25 cellular contexts compared by ENCODE assay signal in genomic region chr11:70129051-70129592, GRCh38. TPM values are rescaled to one million over a fixed set of nuclear protein-coding genes. Genes with fewer than 3 reads are reported as not detected.
A peak's percentile ranks its signal among the peaks of the same experiment; 100 is the strongest.
DNase-seq lines count a peak whose midpoint lies in the region; ATAC-seq and TF ChIP-seq lines count a peak whose summit lies in the region.
"Had no signal": no experiment of that assay in that cellular context is flagged by ENCODE, and none has a peak within 500 bp of the region (broad histone marks: within the 10 kb centered on the region; RNA-seq: fewer than 3 reads in every experiment).

No MANE protein-coding gene starts in this region.

- no peak overlapping the region for H2BK120ac ChIP-seq in H9 (ENCODE audit: low read depth, low read length, poor library complexity, severe bottlenecking)

- H3K9me3 ChIP-seq in H9 (ENCODE audit: control insufficient read depth, low read depth, low read length) = no peaks in the 10 kb centered on the region
- H3K9me3 ChIP-seq in upper lobe of right lung = no peaks in the 10 kb centered on the region

- no peaks in the 10 kb centered on the region for H3K79me1 ChIP-seq in H9 (ENCODE audit: insufficient read depth, low read depth, low read length, poor library complexity, severe bottlenecking)

- H3K9me3 Mint-ChIP-seq in H9 = no peaks in the 10 kb centered on the region; a peak in 1 of 5 replicates
- H3K9me3 Mint-ChIP-seq: activated naive CD4-positive, alpha-beta T cell treated with anti-CD3 and anti-CD28 coated beads, Interleukin-2, amount 50 U/mL, for 72 hours; activated T-helper 17 cell treated with anti-CD3 and anti-CD28 coated beads, Interleukin-2, amount 50 U/mL, for 72 hours had no signal

- no peak overlapping the region for H2AFZ ChIP-seq in H9 (ENCODE audit: low read length)

- H3K23ac ChIP-seq in H9 (ENCODE audit: insufficient read length, low read depth, low read length) = no peak overlapping the region

- no peak overlapping the region for H3K4me2 ChIP-seq in H9 (ENCODE audit: insufficient read depth, insufficient read length, low read length)
- H3K4me2 ChIP-seq: smooth muscle cell had no signal

- H4K5ac ChIP-seq in H9 (ENCODE audit: insufficient read length, low read depth, low read length) = no peak overlapping the region

- H3K56ac ChIP-seq in H9 (ENCODE audit: insufficient read length, low read depth, low read length) = no peak overlapping the region

- peaks cover 2% of the 10 kb centered on the region; the same call in 1 of the 2 replicates for H3K27me3 Mint-ChIP-seq in H9 (ENCODE audit: low read depth)
- H3K27me3 Mint-ChIP-seq: CD4-positive, alpha-beta memory T cell had no signal

- H3K4me3 Mint-ChIP-seq in H9 = no peak overlapping the region; a peak in 1 of 5 replicates
- H3K4me3 Mint-ChIP-seq: activated T-helper 17 cell treated with anti-CD3 and anti-CD28 coated beads, Interleukin-2, amount 50 U/mL, for 72 hours; CD4-positive, alpha-beta memory T cell had no signal

- H3K4me1 Mint-ChIP-seq in H9 = peaks cover 27 to 30% of the 10 kb centered on the region in 2 experiments
- H3K4me1 Mint-ChIP-seq: activated T-helper 17 cell treated with anti-CD3 and anti-CD28 coated beads, Interleukin-2, amount 50 U/mL, for 72 hours had no signal

- no peaks in the 10 kb centered on the region for H3K36me3 ChIP-seq in upper lobe of right lung

- H4K20me1 ChIP-seq in H9 (ENCODE audit: control insufficient read depth, insufficient read depth, insufficient read length) = no peaks in the 10 kb centered on the region

- H3K4me1 ChIP-seq in H9 (ENCODE audit: insufficient read depth, low read length) (peaks cover 7% of the 10 kb centered on the region; the same call in 1 of the 2 replicates), upper lobe of right lung (no peaks in the 10 kb centered on the region)

- no peak overlapping the region for H2BK20ac ChIP-seq in H9 (ENCODE audit: low read depth, low read length, poor library complexity, severe bottlenecking)

- H3K36me3 Mint-ChIP-seq in H9 (ENCODE audit: insufficient read depth in 1 of 3, low read depth in 3 of 3) = peaks cover 0 to 5% (median 0%) of the 10 kb centered on the region in 3 experiments; a peak in 2 of 7 replicates
- H3K36me3 Mint-ChIP-seq: activated naive CD4-positive, alpha-beta T cell treated with anti-CD3 and anti-CD28 coated beads, Interleukin-2, amount 50 U/mL, for 72 hours; CD4-positive, alpha-beta memory T cell had no signal

- H4K91ac ChIP-seq in H9 (ENCODE audit: insufficient read length, low read depth, low read length) = no peak overlapping the region

- no peak overlapping the region for H2BK12ac ChIP-seq in H9 (ENCODE audit: insufficient read length, low read depth, low read length)

- DNase-seq in H9 (no peak), OCI-M1 (lab: John Stamatoyannopoulos, UW) (peak; percentile 73), left lobe of liver (ENCODE audit: low spot score) (peak; percentile 86), upper lobe of right lung (peak; percentile 78), Ammon's horn (ENCODE audit: low spot score) (no peak), NCI-H2171 treated with DMSO at 0.1 percent for 48 hours (lab: John Stamatoyannopoulos, UW) (no peak)
- DNase-seq: activated CD4-positive, alpha-beta T cell treated with anti-CD3 and anti-CD28 coated beads, Interleukin-2, amount 50 U/mL, for 48 hours; activated CD8-positive, alpha-beta memory T cell treated with anti-CD3 and anti-CD28 coated beads, Interleukin-2, amount 50 U/mL, for 48 hours; anterior cingulate cortex; CD4-positive, alpha-beta memory T cell; central memory CD4-positive, alpha-beta T cell; dorsolateral prefrontal cortex; NCI-H1105; NCI-H2029; NCI-H2227 treated with DMSO at 0.1 percent for 48 hours; nucleus accumbens; stimulated activated CD4-positive, alpha-beta T cell treated with anti-CD3 and anti-CD28 coated beads, Interleukin-2, amount 100 ng/mL, for 24 hours had no signal

- TF ChIP-seq CTCF in H9 (conservative IDR thresholded peaks at IDR 0.05) (no peak), upper lobe of right lung (IDR thresholded peaks at IDR 0.05) (no peak)

- H2BK5ac ChIP-seq in H9 (ENCODE audit: insufficient read length, low read length) = no peak overlapping the region

- no peak overlapping the region for H3T11ph ChIP-seq in H9 (ENCODE audit: low read length)

- H3K14ac ChIP-seq in H9 (ENCODE audit: insufficient read depth, low read length) = peak overlapping the region; percentile 54

- H3K27ac ChIP-seq in H9 (ENCODE audit: insufficient read length, low read depth, low read length) = no peak overlapping the region
- H3K27ac ChIP-seq in upper lobe of right lung = no peak overlapping the region
- H3K27ac ChIP-seq: dorsolateral prefrontal cortex had no signal

- WGBS in H9 (ENCODE audit: extremely low coverage, insufficient read length, low lambda C conversion rate) = no CpG with 5 or more reads among the region's 17 CpGs

- intact Hi-C loops in upper lobe of right lung (cut with DNase I) = no loop called here

- H3K9ac ChIP-seq in H9 (ENCODE audit: extremely low read depth, insufficient read length, low read length) = no peak overlapping the region

- H2AK5ac ChIP-seq in H9 (ENCODE audit: insufficient read length, low read length) = no peak overlapping the region

- H3K27me3 ChIP-seq in H9 (ENCODE audit: insufficient read depth, low read length) = 0 out of 2 replicates have a peak, but pooled peaks cover 2% of the 10 kb centered on the region
- H3K27me3 ChIP-seq in upper lobe of right lung = no peaks in the 10 kb centered on the region
- H3K27me3 ChIP-seq: dorsolateral prefrontal cortex had no signal

- peak overlapping the region; percentile 35 to 89 (median 68); a peak in 3 of 7 replicates for H3K27ac Mint-ChIP-seq in H9
- H3K27ac Mint-ChIP-seq: activated naive CD4-positive, alpha-beta T cell treated with anti-CD3 and anti-CD28 coated beads, Interleukin-2, amount 50 U/mL, for 72 hours; activated T-helper 17 cell treated with anti-CD3 and anti-CD28 coated beads, Interleukin-2, amount 50 U/mL, for 72 hours; CD4-positive, alpha-beta memory T cell had no signal

- H3K4me3 ChIP-seq in upper lobe of right lung = no peak overlapping the region
- H3K4me3 ChIP-seq: dorsolateral prefrontal cortex, smooth muscle cell had no signal

- no peaks in the 10 kb centered on the region for H3K23me2 ChIP-seq in H9 (ENCODE audit: insufficient read length, low read depth, low read length, poor library complexity, severe bottlenecking)

- H4K8ac ChIP-seq in H9 (replicated peaks; ENCODE audit: insufficient read length, low read depth, low read length) = no peak overlapping the region

- no peaks in the 10 kb centered on the region for H3K79me2 ChIP-seq in H9 (ENCODE audit: insufficient read depth, low read length)

- peak; percentile 61 for ATAC-seq in left lobe of liver
- no peak for ATAC-seq in upper lobe of right lung
- no peak for ATAC-seq in GM18867 (IDR thresholded peaks at IDR 0.05; ENCODE audit: unreplicated experiment)
- ATAC-seq: activated naive CD4-positive, alpha-beta T cell treated with anti-CD3 and anti-CD28 coated beads, Interleukin-2, amount 50 U/mL, for 72 hours; activated T-helper 17 cell treated with anti-CD3 and anti-CD28 coated beads, Interleukin-2, amount 50 U/mL, for 72 hours had no signal

- no peak overlapping the region for H3K4ac ChIP-seq in H9 (ENCODE audit: low read depth, low read length)

- no peak overlapping the region for H2BK15ac ChIP-seq in H9 (ENCODE audit: low read depth, low read length)

- no peak overlapping the region for H3K18ac ChIP-seq in H9 (ENCODE audit: insufficient read length, low read depth, low read length)

RNA-seq across cellular contexts. Expression of gene ANO1, which starts 51.0 kb away (rescaled TPM):
- total RNA-seq in H9 (2021) (10.9 TPM in 2 replicates), left lobe of liver (260 TPM), upper lobe of right lung (16.8 TPM)
- total RNA-seq: CD4-positive, alpha-beta memory T cell; G401; LHCN-M2; myocyte; OCI-LY7 had no signal

Comparison
In these comparisons a context has a peak if more than half of its experiments do, and no peak if none do; other contexts are left out.
1. DNase-seq: peak in OCI-M1 (single experiment), left lobe of liver (single experiment) and upper lobe of right lung (single experiment); none in H9 (single experiment), Ammon's horn (single experiment) and NCI-H2171 treated with DMSO at 0.1 percent for 48 hours (single experiment).
2. RNA of gene ANO1, which starts 51.0 kb away (total RNA-seq): 260 TPM in left lobe of liver (single experiment); 16.8 TPM in upper lobe of right lung (single experiment) and 10.9 TPM in H9; every median in the first group is over 10 times any median in the second.